Comparison of ENCODE assay signal across 2 cellular contexts in genomic region chr3:194404365-194405140, GRCh38.
A peak's percentile ranks its signal among the peaks of the same experiment; 100 is the strongest.
TF ChIP-seq lines count a peak whose summit lies in the region.

No MANE protein-coding gene starts in this region.

TF ChIP-seq in SK-N-SH, 30 proteins besides CTCF, POLR2A, EP300 and RAD21:
- TF ChIP-seq FOXM1 (IDR thresholded peaks at IDR 0.05; ENCODE audit: low read depth) = no peak
- TF ChIP-seq SMC3 (IDR thresholded peaks at IDR 0.05; ENCODE audit: low read depth, low read length) = peak; percentile 71
- no peak for TF ChIP-seq RXRA (IDR thresholded peaks at IDR 0.05; ENCODE audit: borderline replicate concordance, low read depth)
- TF ChIP-seq TCF12 (IDR thresholded peaks at IDR 0.05) = no peak
- peak; percentile 6; the same call in 1 of the 2 replicates for TF ChIP-seq YY1 (IDR thresholded peaks at IDR 0.05; ENCODE audit: low read depth)
- no peak for TF ChIP-seq PBX3 (IDR thresholded peaks at IDR 0.05)
- TF ChIP-seq, protein P1, sequence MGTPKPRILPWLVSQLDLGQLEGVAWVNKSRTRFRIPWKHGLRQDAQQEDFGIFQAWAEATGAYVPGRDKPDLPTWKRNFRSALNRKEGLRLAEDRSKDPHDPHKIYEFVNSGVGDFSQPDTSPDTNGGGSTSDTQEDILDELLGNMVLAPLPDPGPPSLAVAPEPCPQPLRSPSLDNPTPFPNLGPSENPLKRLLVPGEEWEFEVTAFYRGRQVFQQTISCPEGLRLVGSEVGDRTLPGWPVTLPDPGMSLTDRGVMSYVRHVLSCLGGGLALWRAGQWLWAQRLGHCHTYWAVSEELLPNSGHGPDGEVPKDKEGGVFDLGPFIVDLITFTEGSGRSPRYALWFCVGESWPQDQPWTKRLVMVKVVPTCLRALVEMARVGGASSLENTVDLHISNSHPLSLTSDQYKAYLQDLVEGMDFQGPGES (IDR thresholded peaks at IDR 0.05; ENCODE audit: low read depth, low read length) = no peak
TF ChIP-seq in SK-N-SH: peak in this region for 2.

TF ChIP-seq in endothelial cell of umbilical vein, 7 proteins besides CTCF, POLR2A, EP300 and RAD21:
- TF ChIP-seq GATA2 (IDR thresholded peaks at IDR 0.05; ENCODE audit: insufficient read depth, insufficient read length, low read depth, low read length) (no peak), POLR2AphosphoS5 (IDR thresholded peaks at IDR 0.05; ENCODE audit: insufficient read depth, low read depth, low read length) (no peak), MYC (IDR thresholded peaks at IDR 0.05; ENCODE audit: low read depth, low read length) (no peak), FOS (IDR thresholded peaks at IDR 0.05; ENCODE audit: borderline replicate concordance, insufficient read depth, low read length) (no peak), JUN (IDR thresholded peaks at IDR 0.05; ENCODE audit: borderline replicate concordance, insufficient read depth, insufficient read length, low read depth) (no peak), EZH2 (IDR thresholded peaks at IDR 0.05; ENCODE audit: borderline replicate concordance, low read depth, low read length, severe bottlenecking) (no peak)
- TF ChIP-seq, protein P2, sequence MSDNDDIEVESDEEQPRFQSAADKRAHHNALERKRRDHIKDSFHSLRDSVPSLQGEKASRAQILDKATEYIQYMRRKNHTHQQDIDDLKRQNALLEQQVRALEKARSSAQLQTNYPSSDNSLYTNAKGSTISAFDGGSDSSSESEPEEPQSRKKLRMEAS (IDR thresholded peaks at IDR 0.05; ENCODE audit: insufficient read depth, insufficient read length) = no peak
